ENCODE assay signal across 25 cellular contexts in genomic region chr7:92973293-92973731, GRCh38.
A peak's percentile ranks its signal among the peaks of the same experiment; 100 is the strongest.
DNase-seq lines count a peak whose midpoint lies in the region; ATAC-seq and TF ChIP-seq lines count a peak whose summit lies in the region.
"Had no signal": no experiment of that assay in that cellular context is flagged by ENCODE, and none has a peak within 500 bp of the region (broad histone marks: within the 10 kb centered on the region; RNA-seq: fewer than 3 reads in every experiment).

No MANE protein-coding gene starts in this region.

- no peak overlapping the region for H3K27ac ChIP-seq in right lobe of liver
- no peak overlapping the region for H3K27ac ChIP-seq in transverse colon
- H3K27ac ChIP-seq: sigmoid colon, tibial nerve had no signal

- peak overlapping the region; percentile 27; the same call in 1 of the 2 replicates for H3K4me3 Mint-ChIP-seq in HFFc6
- H3K4me3 Mint-ChIP-seq: activated CD4-positive, alpha-beta T cell treated with anti-CD3 and anti-CD28 coated beads, Interleukin-2, amount 10 ng/mL, durations not matched to agents 24 days and 14 days; natural killer cell treated with Interleukin-12 subunit alpha and Interleukin-12 subunit beta and Interleukin-15 and Interleukin-18, amount 100 ng/mL, for 72 hours had no signal

- intact Hi-C loops in right lobe of liver (cut with DNase I) = no loop called here
- intact Hi-C loops in transverse colon (cut with DNase I; ENCODE audit: low total_unique reads) = no loop called here

- DNase-seq in EL (peak; percentile 72), HFFc6 (peak; percentile 37), amniotic epithelial cell (ENCODE audit: low read depth) (peak; percentile 35), myocyte (ENCODE audit: low read depth) (peak; percentile 43), right lobe of liver (no peak), GM13977 (ENCODE audit: low spot score) (no peak), transverse colon (no peak)
- DNase-seq: activated CD4-positive, alpha-beta T cell treated with anti-CD3 and anti-CD28 coated beads, Interleukin-2, amount 10 ng/mL, durations not matched to agents 24 days and 14 days; activated CD8-positive, alpha-beta memory T cell treated with anti-CD3 and anti-CD28 coated beads, Interleukin-2, amount 50 U/mL, for 4 hours; AML-193; aorta; effector CD4-positive, alpha-beta T cell; mesendoderm; NCI-H1436; NCI-H2171; NCI-H526 treated with DMSO at 0.1 percent for 48 hours; sigmoid colon; stimulated activated CD4-positive, alpha-beta T cell treated with anti-CD3 and anti-CD28 coated beads, Interleukin-2, amount 100 ng/mL, for 24 hours; stimulated activated naive CD4-positive, alpha-beta T cell had no signal

- H3K36me3 Mint-ChIP-seq in HFFc6 (ENCODE audit: low read depth) = peaks cover 32% of the 10 kb centered on the region

- H3K27me3 ChIP-seq in right lobe of liver (no peaks in the 10 kb centered on the region), transverse colon (no peaks in the 10 kb centered on the region)
- H3K27me3 ChIP-seq: sigmoid colon, tibial nerve had no signal

- H3K4me1 ChIP-seq in right lobe of liver (no peaks in the 10 kb centered on the region), transverse colon (no peaks in the 10 kb centered on the region)
- H3K4me1 ChIP-seq: sigmoid colon had no signal

- H3K36me3 ChIP-seq in right lobe of liver = no peaks in the 10 kb centered on the region
- H3K36me3 ChIP-seq in transverse colon = no peaks in the 10 kb centered on the region
- H3K36me3 ChIP-seq: sigmoid colon, tibial nerve had no signal

- TF ChIP-seq POLR2A in right lobe of liver (IDR thresholded peaks at IDR 0.05) (no peak), transverse colon (IDR thresholded peaks at IDR 0.05) (no peak)

- no peak for TF ChIP-seq CTCF in HFFc6 (IDR thresholded peaks at IDR 0.05)
- TF ChIP-seq CTCF in right lobe of liver (IDR thresholded peaks at IDR 0.05) = no peak
- TF ChIP-seq CTCF in GM13977 (IDR thresholded peaks at IDR 0.05; ENCODE audit: extremely low read depth, insufficient read depth, missing control alignments) = no peak
- no peak for TF ChIP-seq CTCF in transverse colon (IDR thresholded peaks at IDR 0.05)

- H3K27ac Mint-ChIP-seq in HFFc6 = peak overlapping the region; percentile 12; the same call in 1 of the 2 replicates
- H3K27ac Mint-ChIP-seq: activated CD4-positive, alpha-beta T cell treated with anti-CD3 and anti-CD28 coated beads, Interleukin-2, amount 10 ng/mL, durations not matched to agents 24 days and 14 days had no signal

- in situ Hi-C loops in GM13977 (cut with MboI; ENCODE audit: low pct_unique_long_range_greater_than_20kb, low sequenced_read_pairs, unreplicated experiment) = no loop called here
- in situ Hi-C loops in transverse colon (cut with MboI; ENCODE audit: low pct_ligation_motif_present in 1 of 4, low pct_unique_long_range_greater_than_20kb in 1 of 4, low sequenced_read_pairs in 3 of 4) = no loop called here

- H3K27me3 Mint-ChIP-seq in HFFc6 (ENCODE audit: insufficient read depth) = peaks cover 4% of the 10 kb centered on the region
- H3K27me3 Mint-ChIP-seq: activated CD4-positive, alpha-beta T cell treated with anti-CD3 and anti-CD28 coated beads, Interleukin-2, amount 10 ng/mL, durations not matched to agents 24 days and 14 days had no signal

- no peak for TF ChIP-seq EP300 in transverse colon (IDR thresholded peaks at IDR 0.05; ENCODE audit: low read depth)

- H3K9me3 ChIP-seq in right lobe of liver (no peaks in the 10 kb centered on the region), transverse colon (peaks cover 12 to 23% of the 10 kb centered on the region in 2 donors)

- peaks cover 33% of the 10 kb centered on the region for H3K9me3 Mint-ChIP-seq in HFFc6

- no peak for ATAC-seq in GM19455 (IDR thresholded peaks at IDR 0.05; ENCODE audit: unreplicated experiment)
- no peak for ATAC-seq in right lobe of liver
- ATAC-seq: esophagus mucosa; HepG2; natural killer cell treated with Interleukin-12 subunit alpha and Interleukin-12 subunit beta and Interleukin-15 and Interleukin-18, amount 100 ng/mL, for 72 hours; Right ventricle myocardium inferior had no signal

- no peak overlapping the region for H3K4me3 ChIP-seq in right lobe of liver
- H3K4me3 ChIP-seq in transverse colon = no peak overlapping the region
- H3K4me3 ChIP-seq: sigmoid colon, tibial nerve had no signal

- peaks cover 18% of the 10 kb centered on the region for H3K4me1 Mint-ChIP-seq in HFFc6 (ENCODE audit: low read depth)

Comparison
In these comparisons a context has a peak if more than half of its experiments do, and no peak if none do; other contexts are left out.
1. DNase-seq: peak in EL (single experiment), HFFc6 (single experiment), amniotic epithelial cell (single experiment) and myocyte (single experiment); none in right lobe of liver (0 of 3), GM13977 (single experiment) and transverse colon (single experiment).